2 cellular contexts compared by ENCODE assay signal in the genomic region with DNA sequence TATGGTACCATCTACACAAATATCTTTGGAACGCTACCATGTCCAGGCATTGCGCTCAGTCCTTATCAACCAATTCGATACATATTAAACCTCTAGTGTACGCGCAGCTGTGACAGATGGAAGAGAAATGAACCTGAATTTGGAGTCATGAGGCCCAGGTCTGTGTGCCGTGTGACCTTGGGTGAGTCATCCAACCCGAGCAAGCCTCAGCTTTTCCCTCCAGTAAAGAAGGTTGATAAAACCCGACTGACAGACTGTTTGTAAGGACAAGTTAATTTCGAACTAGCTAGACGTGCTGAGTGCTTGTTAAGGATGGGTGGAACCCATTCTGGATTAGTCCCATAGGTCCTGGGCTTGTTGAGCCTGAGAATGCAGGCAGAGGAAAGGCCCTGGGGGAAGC.
A peak's percentile ranks its signal among the peaks of the same experiment; 100 is the strongest.
TF ChIP-seq lines count a peak whose summit lies in the region.

No MANE protein-coding gene starts in this region.

TF ChIP-seq in A549, 52 proteins besides CTCF, POLR2A, EP300 and RAD21:
- TF ChIP-seq, protein P1, sequence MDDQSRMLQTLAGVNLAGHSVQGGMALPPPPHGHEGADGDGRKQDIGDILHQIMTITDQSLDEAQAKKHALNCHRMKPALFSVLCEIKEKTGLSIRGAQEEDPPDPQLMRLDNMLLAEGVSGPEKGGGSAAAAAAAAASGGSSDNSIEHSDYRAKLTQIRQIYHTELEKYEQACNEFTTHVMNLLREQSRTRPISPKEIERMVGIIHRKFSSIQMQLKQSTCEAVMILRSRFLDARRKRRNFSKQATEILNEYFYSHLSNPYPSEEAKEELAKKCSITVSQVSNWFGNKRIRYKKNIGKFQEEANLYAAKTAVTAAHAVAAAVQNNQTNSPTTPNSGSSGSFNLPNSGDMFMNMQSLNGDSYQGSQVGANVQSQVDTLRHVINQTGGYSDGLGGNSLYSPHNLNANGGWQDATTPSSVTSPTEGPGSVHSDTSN (IDR thresholded peaks at IDR 0.05) = no peak
- no peak for TF ChIP-seq ZFP36 (IDR thresholded peaks at IDR 0.05; ENCODE audit: borderline replicate concordance, partially characterized antibody)
- no peak for TF ChIP-seq KDM1A (IDR thresholded peaks at IDR 0.05; ENCODE audit: low read depth)
- no peak for TF ChIP-seq MAFK (IDR thresholded peaks at IDR 0.05; ENCODE audit: partially characterized antibody)
- no peak for TF ChIP-seq EHMT2 (IDR thresholded peaks at IDR 0.05; ENCODE audit: low read depth)
- TF ChIP-seq FOSL2 (IDR thresholded peaks at IDR 0.05) = no peak
- 0 out of 2 replicates have a peak, but pooled peaks have one; percentile 30 for TF ChIP-seq FOSL2 (CRISPR knock-in tag; IDR thresholded peaks at IDR 0.05)

TF ChIP-seq in HCT116, 20 proteins besides CTCF, POLR2A, EP300 and RAD21 (continued from another document):
- TF ChIP-seq, protein P2, sequence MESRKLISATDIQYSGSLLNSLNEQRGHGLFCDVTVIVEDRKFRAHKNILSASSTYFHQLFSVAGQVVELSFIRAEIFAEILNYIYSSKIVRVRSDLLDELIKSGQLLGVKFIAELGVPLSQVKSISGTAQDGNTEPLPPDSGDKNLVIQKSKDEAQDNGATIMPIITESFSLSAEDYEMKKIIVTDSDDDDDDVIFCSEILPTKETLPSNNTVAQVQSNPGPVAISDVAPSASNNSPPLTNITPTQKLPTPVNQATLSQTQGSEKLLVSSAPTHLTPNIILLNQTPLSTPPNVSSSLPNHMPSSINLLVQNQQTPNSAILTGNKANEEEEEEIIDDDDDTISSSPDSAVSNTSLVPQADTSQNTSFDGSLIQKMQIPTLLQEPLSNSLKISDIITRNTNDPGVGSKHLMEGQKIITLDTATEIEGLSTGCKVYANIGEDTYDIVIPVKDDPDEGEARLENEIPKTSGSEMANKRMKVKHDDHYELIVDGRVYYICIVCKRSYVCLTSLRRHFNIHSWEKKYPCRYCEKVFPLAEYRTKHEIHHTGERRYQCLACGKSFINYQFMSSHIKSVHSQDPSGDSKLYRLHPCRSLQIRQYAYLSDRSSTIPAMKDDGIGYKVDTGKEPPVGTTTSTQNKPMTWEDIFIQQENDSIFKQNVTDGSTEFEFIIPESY (IDR thresholded peaks at IDR 0.05; ENCODE audit: extremely low read depth, insufficient replicate concordance, low read length) = no peak
- TF ChIP-seq YY1 (IDR thresholded peaks at IDR 0.05; ENCODE audit: extremely low read depth, insufficient replicate concordance, low read depth, low read length) (no peak), TCF7L2 (IDR thresholded peaks at IDR 0.05; ENCODE audit: borderline replicate concordance, extremely low read depth, insufficient read depth, insufficient read length) (no peak), ZFX (IDR thresholded peaks at IDR 0.05) (no peak), EGR1 (IDR thresholded peaks at IDR 0.05; ENCODE audit: low read depth) (no peak), FOSL1 (IDR thresholded peaks at IDR 0.05; ENCODE audit: low read depth) (no peak), JUND (IDR thresholded peaks at IDR 0.05) (no peak), SP1 (IDR thresholded peaks at IDR 0.05; ENCODE audit: low read depth) (no peak), POLR2AphosphoS5 (IDR thresholded peaks at IDR 0.05; ENCODE audit: low read depth, low read length) (no peak), SIN3A (IDR thresholded peaks at IDR 0.05; ENCODE audit: low read depth) (no peak), EZH2 (IDR thresholded peaks at IDR 0.05) (no peak)
- TF ChIP-seq, protein P3, sequence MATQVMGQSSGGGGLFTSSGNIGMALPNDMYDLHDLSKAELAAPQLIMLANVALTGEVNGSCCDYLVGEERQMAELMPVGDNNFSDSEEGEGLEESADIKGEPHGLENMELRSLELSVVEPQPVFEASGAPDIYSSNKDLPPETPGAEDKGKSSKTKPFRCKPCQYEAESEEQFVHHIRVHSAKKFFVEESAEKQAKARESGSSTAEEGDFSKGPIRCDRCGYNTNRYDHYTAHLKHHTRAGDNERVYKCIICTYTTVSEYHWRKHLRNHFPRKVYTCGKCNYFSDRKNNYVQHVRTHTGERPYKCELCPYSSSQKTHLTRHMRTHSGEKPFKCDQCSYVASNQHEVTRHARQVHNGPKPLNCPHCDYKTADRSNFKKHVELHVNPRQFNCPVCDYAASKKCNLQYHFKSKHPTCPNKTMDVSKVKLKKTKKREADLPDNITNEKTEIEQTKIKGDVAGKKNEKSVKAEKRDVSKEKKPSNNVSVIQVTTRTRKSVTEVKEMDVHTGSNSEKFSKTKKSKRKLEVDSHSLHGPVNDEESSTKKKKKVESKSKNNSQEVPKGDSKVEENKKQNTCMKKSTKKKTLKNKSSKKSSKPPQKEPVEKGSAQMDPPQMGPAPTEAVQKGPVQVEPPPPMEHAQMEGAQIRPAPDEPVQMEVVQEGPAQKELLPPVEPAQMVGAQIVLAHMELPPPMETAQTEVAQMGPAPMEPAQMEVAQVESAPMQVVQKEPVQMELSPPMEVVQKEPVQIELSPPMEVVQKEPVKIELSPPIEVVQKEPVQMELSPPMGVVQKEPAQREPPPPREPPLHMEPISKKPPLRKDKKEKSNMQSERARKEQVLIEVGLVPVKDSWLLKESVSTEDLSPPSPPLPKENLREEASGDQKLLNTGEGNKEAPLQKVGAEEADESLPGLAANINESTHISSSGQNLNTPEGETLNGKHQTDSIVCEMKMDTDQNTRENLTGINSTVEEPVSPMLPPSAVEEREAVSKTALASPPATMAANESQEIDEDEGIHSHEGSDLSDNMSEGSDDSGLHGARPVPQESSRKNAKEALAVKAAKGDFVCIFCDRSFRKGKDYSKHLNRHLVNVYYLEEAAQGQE (IDR thresholded peaks at IDR 0.05; ENCODE audit: low read depth) = no peak
- TF ChIP-seq, protein P4, sequence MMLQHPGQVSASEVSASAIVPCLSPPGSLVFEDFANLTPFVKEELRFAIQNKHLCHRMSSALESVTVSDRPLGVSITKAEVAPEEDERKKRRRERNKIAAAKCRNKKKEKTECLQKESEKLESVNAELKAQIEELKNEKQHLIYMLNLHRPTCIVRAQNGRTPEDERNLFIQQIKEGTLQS (IDR thresholded peaks at IDR 0.05) = no peak
- TF ChIP-seq, protein P5, sequence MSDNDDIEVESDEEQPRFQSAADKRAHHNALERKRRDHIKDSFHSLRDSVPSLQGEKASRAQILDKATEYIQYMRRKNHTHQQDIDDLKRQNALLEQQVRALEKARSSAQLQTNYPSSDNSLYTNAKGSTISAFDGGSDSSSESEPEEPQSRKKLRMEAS (IDR thresholded peaks at IDR 0.05) = no peak
